20 cellular contexts compared by ENCODE assay signal in the genomic region with DNA sequence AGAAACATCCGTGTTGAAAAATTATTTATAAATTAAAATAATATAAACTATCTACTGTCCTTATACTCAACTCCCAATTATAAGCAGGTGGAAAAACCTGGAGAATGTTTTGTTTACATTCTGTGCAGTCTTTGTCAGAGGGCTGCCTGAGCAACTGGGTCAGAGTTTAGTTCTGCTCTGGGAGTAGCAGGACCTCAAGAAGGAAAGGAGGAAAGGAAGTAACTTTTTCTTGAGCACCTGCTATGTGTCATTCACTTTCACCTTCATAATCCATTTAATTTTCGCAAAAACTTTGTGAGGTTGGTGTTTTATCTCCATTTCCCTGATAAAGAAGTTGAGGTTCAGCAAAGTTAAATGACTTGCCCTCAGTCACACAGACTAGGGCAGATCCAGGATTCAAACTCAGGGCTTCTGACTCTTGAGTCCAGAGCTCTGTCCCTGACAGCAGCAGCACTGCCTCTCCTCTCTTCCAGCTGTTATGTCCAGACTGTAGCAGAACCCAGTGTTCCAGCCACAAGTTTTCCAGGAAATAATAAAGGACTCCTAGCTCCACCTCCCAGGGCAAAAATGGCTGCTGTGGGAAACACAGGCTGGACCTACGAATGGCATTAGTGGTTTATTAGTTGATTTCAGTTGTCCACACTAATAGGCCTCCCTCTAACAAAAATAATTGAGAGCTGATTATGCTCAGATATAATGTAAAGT. TPM values are rescaled to one million over a fixed set of nuclear protein-coding genes. Genes with fewer than 3 reads are reported as not detected.
DNase-seq lines count a peak whose midpoint lies in the region; ATAC-seq and TF ChIP-seq lines count a peak whose summit lies in the region.
"Had no signal": no experiment of that assay in that cellular context is flagged by ENCODE, and none has a peak within 500 bp of the region (broad histone marks: within the 10 kb centered on the region; RNA-seq: fewer than 3 reads in every experiment).

No MANE protein-coding gene starts in this region.

- TF ChIP-seq CTCF in stomach (IDR thresholded peaks at IDR 0.05): no peak
- TF ChIP-seq CTCF in osteoblast (IDR thresholded peaks at IDR 0.05; ENCODE audit: extremely low read depth, low read depth, low read length): no peak

- H3K27me3 ChIP-seq in effector memory CD4-positive, alpha-beta T cell (replicated peaks; ENCODE audit: control insufficient read depth, insufficient read depth, low read length, poor library complexity, severe bottlenecking): no peaks in the 10 kb centered on the region
- peaks cover 0 to 38% (median 0%) of the 10 kb centered on the region in 3 donors for H3K27me3 ChIP-seq in stomach
- H3K27me3 ChIP-seq in osteoblast (ENCODE audit: insufficient read depth, low read length): peaks cover 3% of the 10 kb centered on the region
- H3K27me3 ChIP-seq: testis had no signal

- no peak overlapping the region for H3K4me3 ChIP-seq in effector memory CD4-positive, alpha-beta T cell (ENCODE audit: insufficient read depth, low read depth, low read length, poor library complexity, severe bottlenecking)
- H3K4me3 ChIP-seq in stomach (no peak overlapping the region), osteoblast (ENCODE audit: insufficient read depth, low read length) (no peak overlapping the region)
- H3K4me3 ChIP-seq: left ventricle myocardium inferior, testis had no signal

- H3K36me3 ChIP-seq in effector memory CD4-positive, alpha-beta T cell (ENCODE audit: control insufficient read depth, insufficient read depth, low read length): peaks cover 50% of the 10 kb centered on the region
- H3K36me3 ChIP-seq in stomach (no peaks in the 10 kb centered on the region), osteoblast (ENCODE audit: insufficient read depth, low read length) (no peaks in the 10 kb centered on the region)
- H3K36me3 ChIP-seq: left ventricle myocardium inferior had no signal

- H3K27me3 Mint-ChIP-seq in activated naive CD4-positive, alpha-beta T cell treated with anti-CD3 and anti-CD28 coated beads for 36 hours (ENCODE audit: low read depth): no peaks in the 10 kb centered on the region
- H3K27me3 Mint-ChIP-seq in T-helper 17 cell: no peaks in the 10 kb centered on the region

- H3K4me2 ChIP-seq in osteoblast (ENCODE audit: insufficient read depth, low read length): no peak overlapping the region

- no peaks in the 10 kb centered on the region for H4K20me1 ChIP-seq in osteoblast (ENCODE audit: insufficient read depth, low read length)

- no peak overlapping the region for H2AFZ ChIP-seq in osteoblast (ENCODE audit: low read length)

- H3K9me3 Mint-ChIP-seq in activated naive CD4-positive, alpha-beta T cell treated with anti-CD3 and anti-CD28 coated beads for 36 hours: no peaks in the 10 kb centered on the region
- H3K9me3 Mint-ChIP-seq: activated T-cell treated with anti-CD3 and anti-CD28 coated beads, Interleukin-2, amount 50 U/mL, for 4 hours had no signal

- 36 to 50% (median 48%) methylated on average over 3 of the region's 3 CpGs for WGBS in stomach, 5 donors

- peaks cover 42% of the 10 kb centered on the region for H3K4me1 ChIP-seq in effector memory CD4-positive, alpha-beta T cell (ENCODE audit: control insufficient read depth, insufficient read depth, low read length, poor library complexity, severe bottlenecking)
- peaks cover 12 to 37% (median 15%) of the 10 kb centered on the region in 4 donors for H3K4me1 ChIP-seq in stomach
- no peaks in the 10 kb centered on the region for H3K4me1 ChIP-seq in osteoblast (ENCODE audit: insufficient read depth, low read length)
- H3K4me1 ChIP-seq: testis had no signal

- TF ChIP-seq EP300 in stomach (IDR thresholded peaks at IDR 0.05): no peak

- H3K4me3 Mint-ChIP-seq in activated naive CD4-positive, alpha-beta T cell treated with anti-CD3 and anti-CD28 coated beads for 36 hours: no peak overlapping the region
- peak overlapping the region; percentile 39 for H3K4me3 Mint-ChIP-seq in T-helper 17 cell
- H3K4me3 Mint-ChIP-seq: activated T-cell treated with anti-CD3 and anti-CD28 coated beads, Interleukin-2, amount 50 U/mL, for 4 hours had no signal

- ATAC-seq in T-helper 17 cell: no peak
- ATAC-seq in left cardiac atrium: no peak
- ATAC-seq: activated T-cell treated with anti-CD3 and anti-CD28 coated beads, Interleukin-2, amount 50 U/mL, for 4 hours had no signal

- H3K4me1 Mint-ChIP-seq in activated naive CD4-positive, alpha-beta T cell treated with anti-CD3 and anti-CD28 coated beads for 36 hours (ENCODE audit: low read depth): peaks cover 90% of the 10 kb centered on the region
- H3K4me1 Mint-ChIP-seq in T-helper 17 cell: peaks cover 65% of the 10 kb centered on the region

- peaks cover 81% of the 10 kb centered on the region for H3K36me3 Mint-ChIP-seq in activated naive CD4-positive, alpha-beta T cell treated with anti-CD3 and anti-CD28 coated beads for 36 hours (ENCODE audit: low read depth)
- peaks cover 20% of the 10 kb centered on the region for H3K36me3 Mint-ChIP-seq in T-helper 17 cell (ENCODE audit: low read depth)

- peak overlapping the region; percentile 80 for H3K27ac Mint-ChIP-seq in activated naive CD4-positive, alpha-beta T cell treated with anti-CD3 and anti-CD28 coated beads for 36 hours
- H3K27ac Mint-ChIP-seq in T-helper 17 cell: peak overlapping the region; percentile 88

- H3K27ac ChIP-seq in effector memory CD4-positive, alpha-beta T cell (ENCODE audit: insufficient read depth, low read length, poor library complexity, severe bottlenecking): peak overlapping the region; percentile 49
- H3K27ac ChIP-seq in stomach (peak overlapping the region in 4 of 5 donors; percentile 27 to 65 (median 50)), osteoblast (ENCODE audit: low read depth, low read length) (no peak overlapping the region)
- H3K27ac ChIP-seq: C4-2B, left ventricle myocardium inferior, RWPE1, testis had no signal

- H3K9me3 ChIP-seq in T-helper 17 cell (ENCODE audit: control insufficient read depth, low read length, poor library complexity, severe bottlenecking) (no peaks in the 10 kb centered on the region), stomach (no peaks in the 10 kb centered on the region), osteoblast (ENCODE audit: low read depth, low read length) (no peaks in the 10 kb centered on the region)
- no peaks in the 10 kb centered on the region for H3K9me3 ChIP-seq in effector memory CD4-positive, alpha-beta T cell (ENCODE audit: control insufficient read depth, low read length)
- H3K9me3 ChIP-seq: left ventricle myocardium inferior, testis had no signal

- no peaks in the 10 kb centered on the region for H3K79me2 ChIP-seq in osteoblast (ENCODE audit: insufficient read depth, low read length)

- no peak for DNase-seq in activated naive CD4-positive, alpha-beta T cell treated with anti-CD3 and anti-CD28 coated beads for 36 hours
- DNase-seq in activated naive CD4-positive, alpha-beta T cell (lab: John Stamatoyannopoulos, UW): no peak
- no peak for DNase-seq in T-helper 17 cell
- DNase-seq in effector memory CD4-positive, alpha-beta T cell: no peak
- no peak for DNase-seq in stomach
- no peak for DNase-seq in GM19238 (ENCODE audit: insufficient read length, low spot score)
- DNase-seq in osteoblast (ENCODE audit: insufficient read length, low spot score, missing footprints): no peak
- DNase-seq in left cardiac atrium: no peak
- DNase-seq: activated CD4-positive, alpha-beta T cell treated with anti-CD3 and anti-CD28 coated beads for 48 hours; activated T-cell treated with anti-CD3 and anti-CD28 coated beads, Interleukin-2, amount 50 U/mL, for 4 hours; HCEC 1CT; left ventricle myocardium inferior; NCI-H1930; nucleus accumbens; stimulated activated CD4-positive, alpha-beta T cell treated with anti-CD3 and anti-CD28 coated beads, Interleukin-12 subunit alpha, Interleukin-12 subunit beta, amount 100 ng/mL, for 4 hours; testis had no signal

- CTCF ChIA-PET in activated naive CD4-positive, alpha-beta T cell treated with anti-CD3 and anti-CD28 coated beads for 36 hours (lab: Charles Lee): interaction anchor here (1.2 to 11.5 kb wide), 9 partner anchors 10 to 112 kb away, joined by 3 to 110 read pairs (median 6); a partner anchor contains a TSS

- intact Hi-C loops in activated naive CD4-positive, alpha-beta T cell treated with anti-CD3 and anti-CD28 coated beads for 36 hours (cut with micrococcal nuclease): no loop called here
- intact Hi-C loops in stomach (cut with DNase I; ENCODE audit: low total_unique reads): no loop called here
- intact Hi-C loops in left cardiac atrium (cut with DNase I): no loop called here

- no peak for TF ChIP-seq POLR2A in stomach (IDR thresholded peaks at IDR 0.05)

RNA-seq across cellular contexts. Expression of a gene that starts 6.4 kb away (rescaled TPM):
- 100 to 1,000 TPM; 377 to 415 TPM for total RNA-seq in activated naive CD4-positive, alpha-beta T cell treated with anti-CD3 and anti-CD28 coated beads for 36 hours
- total RNA-seq in T-helper 17 cell (100 to 1,000 TPM; 511 to 544 TPM), stomach (10 to 100 TPM in 1 of 5 donors, 1 to 10 TPM in 2, not detected in 2; 2.4 to 15.8 (median 7.1) TPM), osteoblast (not detected in 2 replicates), left cardiac atrium (1 to 10 TPM; 1.6 to 3.7 TPM)
- 1 to 10 TPM; 2.3 to 6.7 (median 4.5) TPM for polyA plus RNA-seq in stomach
- total RNA-seq: glomerular endothelial cell, renal cortical epithelial cell had no signal

RNA-seq across cellular contexts. Expression of a gene that starts 31.6 kb away (rescaled TPM):
- total RNA-seq in activated naive CD4-positive, alpha-beta T cell treated with anti-CD3 and anti-CD28 coated beads for 36 hours: 100 to 1,000 TPM; 259 to 285 TPM
- 100 to 1,000 TPM; 313 to 354 TPM for total RNA-seq in T-helper 17 cell
- 10 to 100 TPM in 2 of 5 donors, 1 to 10 TPM in 1, not detected in 2; 4.6 to 24.0 (median 16.1) TPM for total RNA-seq in stomach
- 1 to 10 TPM; 2.2 to 9.2 (median 4.7) TPM for polyA plus RNA-seq in stomach
- total RNA-seq in osteoblast: not detected in 2 replicates
- 1 to 10 TPM in 1 of 2 donors, under 1 TPM in 1; 0.86 to 2.0 TPM for total RNA-seq in left cardiac atrium
- total RNA-seq: glomerular endothelial cell, left ventricle myocardium inferior, renal cortical epithelial cell had no signal

RNA-seq across cellular contexts. Expression of a gene that starts 33.2 kb away (rescaled TPM):
- total RNA-seq in activated naive CD4-positive, alpha-beta T cell treated with anti-CD3 and anti-CD28 coated beads for 36 hours: 100 to 1,000 TPM; 103 to 106 TPM
- total RNA-seq in T-helper 17 cell: 100 to 1,000 TPM; 156 to 170 TPM
- 1 to 10 TPM in 3 of 5 donors, not detected in 2; 1.2 to 9.5 (median 4.2) TPM for total RNA-seq in stomach
- under 1 TPM in 2 of 3 donors, not detected in 1; 0.18 to 0.76 TPM for polyA plus RNA-seq in stomach
- total RNA-seq in osteoblast: not detected in 2 replicates
- 1 to 10 TPM in 1 of 2 donors, under 1 TPM in 1; 0.76 to 1.4 TPM for total RNA-seq in left cardiac atrium
- total RNA-seq: glomerular endothelial cell, renal cortical epithelial cell had no signal

RNA-seq across cellular contexts. Expression of a gene that starts 46.8 kb away (rescaled TPM):
- 10 to 100 TPM; 25.3 to 28.4 TPM for total RNA-seq in activated naive CD4-positive, alpha-beta T cell treated with anti-CD3 and anti-CD28 coated beads for 36 hours
- under 1 TPM; 0.50 to 0.99 TPM for total RNA-seq in T-helper 17 cell
- 10 to 100 TPM in 4 of 5 donors, under 1 TPM in 1; 0.58 to 97.2 (median 56.7) TPM for total RNA-seq in stomach
- 10 to 100 TPM; 12.2 to 79.1 (median 35.4) TPM for polyA plus RNA-seq in stomach
- total RNA-seq in osteoblast: not detected in 2 replicates
- total RNA-seq in left cardiac atrium: 10 to 100 TPM; 11.6 to 47.8 TPM

RNA-seq across cellular contexts. Expression of a gene that starts 48.5 kb away (rescaled TPM):
- total RNA-seq in activated naive CD4-positive, alpha-beta T cell treated with anti-CD3 and anti-CD28 coated beads for 36 hours: 10 to 100 TPM; 35.3 to 35.7 TPM
- 10 to 100 TPM; 39.4 to 43.5 TPM for total RNA-seq in T-helper 17 cell
- 10 to 100 TPM; 17.1 to 68.8 (median 50.7) TPM for total RNA-seq in stomach
- 10 to 100 TPM in 1 of 3 donors, 1 to 10 TPM in 2; 3.5 to 11.8 (median 4.0) TPM for polyA plus RNA-seq in stomach
- total RNA-seq in osteoblast: 63.0 and 63.4 TPM in 2 replicates
- 10 to 100 TPM; 32.9 to 41.2 TPM for total RNA-seq in left cardiac atrium

Comparison
In these comparisons a context has a peak if more than half of its experiments do, and no peak if none do; other contexts are left out.
1. RNA of a gene that starts 6.4 kb away (total RNA-seq): 511 to 544 TPM in T-helper 17 cell and 377 to 415 TPM in activated naive CD4-positive, alpha-beta T cell treated with anti-CD3 and anti-CD28 coated beads for 36 hours; 1.6 to 3.7 TPM in left cardiac atrium, 2.4 to 15.8 TPM in stomach and not detected in osteoblast; every median in the first group is over 10 times any median in the second.
2. RNA of a gene that starts 31.6 kb away (total RNA-seq): 313 to 354 TPM in T-helper 17 cell and 259 to 285 TPM in activated naive CD4-positive, alpha-beta T cell treated with anti-CD3 and anti-CD28 coated beads for 36 hours; 4.6 to 24.0 TPM in stomach, 0.86 to 2.0 TPM in left cardiac atrium and not detected in osteoblast; every median in the first group is over 10 times any median in the second.
3. RNA of a gene that starts 33.2 kb away (total RNA-seq): 156 to 170 TPM in T-helper 17 cell and 103 to 106 TPM in activated naive CD4-positive, alpha-beta T cell treated with anti-CD3 and anti-CD28 coated beads for 36 hours; 0.76 to 1.4 TPM in left cardiac atrium, 1.2 to 9.5 TPM in stomach and not detected in osteoblast; every median in the first group is over 4 times any median in the second.